9 cellular contexts compared by ENCODE assay signal in genomic region chr9:79565245-79565644, GRCh38. TPM values are rescaled to one million over a fixed set of nuclear protein-coding genes. Genes with fewer than 3 reads are reported as not detected.
DNase-seq lines count a peak whose midpoint lies in the region; ATAC-seq and TF ChIP-seq lines count a peak whose summit lies in the region.
"Had no signal": no experiment of that assay in that cellular context is flagged by ENCODE, and none has a peak within 500 bp of the region (broad histone marks: within the 10 kb centered on the region; RNA-seq: fewer than 3 reads in every experiment).

No MANE protein-coding gene starts in this region.

- no peak overlapping the region for H3K4me3 ChIP-seq in GM12865 (ENCODE audit: low read depth, low read length)
- no peak overlapping the region for H3K4me3 ChIP-seq in left lung

- intact Hi-C loops in left lung (cut with DNase I) = no loop called here

- H3K27ac ChIP-seq in RWPE1 = no peak overlapping the region
- no peak overlapping the region for H3K27ac ChIP-seq in left lung

- no peak for TF ChIP-seq CTCF in GM12865 (IDR thresholded peaks at IDR 0.05; ENCODE audit: insufficient read depth, low read depth, low read length, missing control alignments)
- TF ChIP-seq CTCF in RWPE1 (conservative IDR thresholded peaks at IDR 0.05; ENCODE audit: low read depth) = no peak
- no peak for TF ChIP-seq CTCF in left lung (IDR thresholded peaks at IDR 0.05)

- peaks cover 0 to 3% of the 10 kb centered on the region in 2 donors for H3K27me3 ChIP-seq in left lung

- no peaks in the 10 kb centered on the region for H3K36me3 ChIP-seq in left lung

- no peaks in the 10 kb centered on the region for H3K9me3 ChIP-seq in left lung

- DNase-seq in GM12865 (ENCODE audit: low read depth) (peak; percentile 88), RWPE1 (ENCODE audit: low spot score) (peak; percentile 41), SKM-1 (lab: John Stamatoyannopoulos, UW; ENCODE audit: unreplicated experiment) (no peak), AG08395 (ENCODE audit: low spot score) (no peak), DMS 273 treated with DMSO at 0.1 percent for 48 hours (lab: John Stamatoyannopoulos, UW) (no peak), left lung (no peak)
- DNase-seq: NK-92 treated with Interleukin-12 subunit alpha and Interleukin-12 subunit beta, amount 100 ng/mL, for 24 hours had no signal

- CTCF ChIA-PET in RWPE1 (lab: Yijun Ruan, JAX) = no interaction called here

- POLR2A ChIA-PET in RWPE1 (lab: Yijun Ruan, JAX; ENCODE audit: low non-redundant PET) = no interaction called here

- ATAC-seq in GM19395 (IDR thresholded peaks at IDR 0.05; ENCODE audit: unreplicated experiment) (peak; percentile 92), HG03066 (IDR thresholded peaks at IDR 0.05; ENCODE audit: low read depth, unreplicated experiment) (peak; percentile 88), left lung (no peak)

- peaks cover 0 to 10% of the 10 kb centered on the region in 2 donors for H3K4me1 ChIP-seq in left lung

RNA-seq across cellular contexts. Expression of gene TLE4, which starts 6.5 kb away (rescaled TPM):
- total RNA-seq in left lung = 10 to 100 TPM; 21.6 to 36.1 TPM

Comparison
In these comparisons a context has a peak if more than half of its experiments do, and no peak if none do; other contexts are left out.
1. DNase-seq: peak in GM12865 (single experiment) and RWPE1 (single experiment); none in SKM-1 (single experiment), AG08395 (single experiment), DMS 273 treated with DMSO at 0.1 percent for 48 hours (single experiment) and left lung (0 of 2).